1 cellular context compared by ENCODE assay signal in genomic region chr15:41283653-41284424, GRCh38.
TF ChIP-seq lines count a peak whose summit lies in the region.

No MANE protein-coding gene starts in this region.

TF ChIP-seq in HepG2, 621 proteins besides CTCF, POLR2A, EP300 and RAD21 (continued from another document and continues in another):
- TF ChIP-seq ZNF615 (CRISPR knock-in tag; IDR thresholded peaks at IDR 0.05; ENCODE audit: borderline replicate concordance) = 0 out of 2 replicates have a peak, but pooled peaks have one; percentile 19
- TF ChIP-seq ZNF850 (CRISPR knock-in tag; conservative IDR thresholded peaks at IDR 0.05) = no peak
- no peak for TF ChIP-seq MZF1 (CRISPR knock-in tag; IDR thresholded peaks at IDR 0.05; ENCODE audit: borderline replicate concordance)
- TF ChIP-seq TFE3 (CRISPR knock-in tag; IDR thresholded peaks at IDR 0.05) = peak; percentile 30; the same call in 1 of the 2 replicates
- TF ChIP-seq E2F5 (CRISPR knock-in tag; conservative IDR thresholded peaks at IDR 0.05) = no peak
- no peak for TF ChIP-seq HOXD1 (CRISPR knock-in tag; IDR thresholded peaks at IDR 0.05)
- TF ChIP-seq PPARG (CRISPR knock-in tag; conservative IDR thresholded peaks at IDR 0.05) = no peak
- TF ChIP-seq PBX2 (CRISPR knock-in tag; IDR thresholded peaks at IDR 0.05) = peak; percentile 99
- TF ChIP-seq ZNF234 (CRISPR knock-in tag; conservative IDR thresholded peaks at IDR 0.05) = no peak
- TF ChIP-seq RBAK (CRISPR knock-in tag; IDR thresholded peaks at IDR 0.05) = no peak
- peak; percentile 64; the same call in 1 of the 2 replicates for TF ChIP-seq ZNF749 (CRISPR knock-in tag; IDR thresholded peaks at IDR 0.05; ENCODE audit: borderline replicate concordance)
- TF ChIP-seq ZNF232 (CRISPR knock-in tag; IDR thresholded peaks at IDR 0.05; ENCODE audit: borderline replicate concordance) = 0 out of 2 replicates have a peak, but pooled peaks have one; percentile 61
- peak; percentile 68 for TF ChIP-seq MYC (CRISPR knock-in tag; IDR thresholded peaks at IDR 0.05; ENCODE audit: borderline replicate concordance)
- 0 out of 2 replicates have a peak, but pooled peaks have one; percentile 67 for TF ChIP-seq ZBTB49 (CRISPR knock-in tag; IDR thresholded peaks at IDR 0.05; ENCODE audit: borderline replicate concordance)
- no peak for TF ChIP-seq PLRG1 (conservative IDR thresholded peaks at IDR 0.05)
- no peak for TF ChIP-seq PAXIP1 (CRISPR knock-in tag; conservative IDR thresholded peaks at IDR 0.05)
- TF ChIP-seq ZNF558 (CRISPR knock-in tag; IDR thresholded peaks at IDR 0.05; ENCODE audit: borderline replicate concordance) = no peak
- TF ChIP-seq MTERF4 (CRISPR knock-in tag; IDR thresholded peaks at IDR 0.05) = 0 out of 2 replicates have a peak, but pooled peaks have one; percentile 45
- peak; percentile 65 for TF ChIP-seq AGO1 (IDR thresholded peaks at IDR 0.05; ENCODE audit: low read depth, low read length, poor library complexity, severe bottlenecking)
- TF ChIP-seq BRD4 (CRISPR knock-in tag; IDR thresholded peaks at IDR 0.05) = peak; percentile 85; the same call in 1 of the 2 replicates
- TF ChIP-seq ZNF589 (CRISPR knock-in tag; conservative IDR thresholded peaks at IDR 0.05) = no peak; the same call in 1 of the 2 replicates
- TF ChIP-seq ZNF44 (CRISPR knock-in tag; IDR thresholded peaks at IDR 0.05) = no peak; the same call in 1 of the 2 replicates
- no peak for TF ChIP-seq ZNF263 (CRISPR knock-in tag; IDR thresholded peaks at IDR 0.05)
- TF ChIP-seq BATF2 (CRISPR knock-in tag; IDR thresholded peaks at IDR 0.05) = 0 out of 2 replicates have a peak, but pooled peaks have one; percentile 36
- no peak; the same call in 1 of the 2 replicates for TF ChIP-seq ZNF296 (CRISPR knock-in tag; conservative IDR thresholded peaks at IDR 0.05)
- peak; percentile 16; the same call in 1 of the 2 replicates for TF ChIP-seq THRA (CRISPR knock-in tag; IDR thresholded peaks at IDR 0.05; ENCODE audit: borderline replicate concordance)
- TF ChIP-seq PATZ1 (CRISPR knock-in tag; IDR thresholded peaks at IDR 0.05) = peak; percentile 16; the same call in 1 of the 2 replicates
- no peak for TF ChIP-seq ZUFSP (CRISPR knock-in tag; IDR thresholded peaks at IDR 0.05; ENCODE audit: borderline replicate concordance)
- no peak for TF ChIP-seq CEBPB (IDR thresholded peaks at IDR 0.05; ENCODE audit: borderline replicate concordance, low read depth, low read length)
- TF ChIP-seq MED13 (CRISPR knock-in tag; IDR thresholded peaks at IDR 0.05) = 0 out of 2 replicates have a peak, but pooled peaks have one; percentile 56
- no peak for TF ChIP-seq ZXDC (CRISPR knock-in tag; IDR thresholded peaks at IDR 0.05)
- no peak for TF ChIP-seq NR3C1 (CRISPR knock-in tag; IDR thresholded peaks at IDR 0.05)
- TF ChIP-seq FOXO4 (CRISPR knock-in tag; conservative IDR thresholded peaks at IDR 0.05) = no peak
- peak; percentile 13; the same call in 1 of the 2 replicates for TF ChIP-seq ZNF367 (CRISPR knock-in tag; IDR thresholded peaks at IDR 0.05; ENCODE audit: borderline replicate concordance)
